In the genomic region with DNA sequence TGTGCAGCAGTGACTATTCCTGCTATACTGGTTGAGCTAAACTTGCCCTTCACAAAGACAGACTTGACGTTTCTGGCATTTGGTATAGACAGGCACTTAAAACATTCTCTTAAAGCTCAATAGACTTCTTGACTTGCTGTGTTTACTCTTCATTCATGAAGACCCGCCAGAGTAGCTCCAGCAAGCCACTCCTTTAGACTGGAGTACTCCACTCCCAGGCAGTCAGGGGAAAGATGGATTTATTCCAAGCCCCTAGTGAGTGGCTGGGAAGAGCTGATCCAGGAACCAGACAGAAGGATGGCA, we compare ENCODE assay signal across 15 cellular contexts.
"Had no signal": no experiment of that assay in that cellular context is flagged by ENCODE, and none has a peak within 500 bp of the region (broad histone marks: within the 10 kb centered on the region; RNA-seq: fewer than 3 reads in every experiment).

No MANE protein-coding gene starts in this region.

- H3K4me3 ChIP-seq: testis, uterus had no signal

- H3K4me1 ChIP-seq: parathyroid adenoma, uterus had no signal

- H3K27me3 ChIP-seq: testis, uterus had no signal

- H3K27ac ChIP-seq: parathyroid adenoma, testis, uterus had no signal

- DNase-seq: activated B cell treated with CpG ODN at 0.5 μM for 24 hours; activated CD4-positive, alpha-beta T cell treated with anti-CD3 and anti-CD28 coated beads, Interleukin-2, amount 50 U/mL, for 1 hour; amygdala; cerebellar nuclear complex; effector memory CD8-positive, alpha-beta T cell; erythroblast; immature natural killer cell; mammary epithelial cell; naive thymus-derived CD4-positive, alpha-beta T cell; retina; stimulated activated CD4-positive, alpha-beta T cell treated with anti-CD3 and anti-CD28 coated beads, Interleukin-15, amount 100 ng/mL, for 24 hours; stimulated activated CD4-positive, alpha-beta T cell treated with anti-CD3 and anti-CD28 coated beads, Interleukin-4, amount 100 ng/mL, for 24 hours; testis; uterus had no signal

- H3K9me3 ChIP-seq: testis, uterus had no signal

- H3K36me3 ChIP-seq: uterus had no signal
